9 cellular contexts compared by ENCODE assay signal in genomic region chr9:86721843-86722705, GRCh38.
DNase-seq lines count a peak whose midpoint lies in the region; ATAC-seq and TF ChIP-seq lines count a peak whose summit lies in the region.
"Had no signal": no experiment of that assay in that cellular context is flagged by ENCODE, and none has a peak within 500 bp of the region (broad histone marks: within the 10 kb centered on the region; RNA-seq: fewer than 3 reads in every experiment).

No MANE protein-coding gene starts in this region.

- H3K4me3 ChIP-seq in HFF-Myc (replicated peaks; ENCODE audit: low read depth, low read length): no peak overlapping the region
- no peak overlapping the region for H3K4me3 ChIP-seq in breast epithelium
- no peak overlapping the region for H3K4me3 ChIP-seq in testis
- no peak overlapping the region for H3K4me3 ChIP-seq in HAP-1

- WGBS in testis, 2 donors: 23 to 30% methylated on average over 5 of the region's 5 CpGs

- DNase-seq in HFF-Myc (ENCODE audit: extremely low read depth, low read depth) (peak; percentile 89), breast epithelium (ENCODE audit: low spot score in 2 of 2) (peak in 1 of 2 donors; percentile 64), kidney glomerular epithelial cell (lab: John Stamatoyannopoulos, UW) (peak; percentile 71), testis (peak; percentile 60), HAP-1 (ENCODE audit: low spot score in 2 of 2) (no peak), globus pallidus (ENCODE audit: low spot score) (no peak), NOMO-1 (lab: John Stamatoyannopoulos, UW; ENCODE audit: unreplicated experiment in 2 of 2) (no peak)
- DNase-seq: activated effector memory CD4-positive, alpha-beta T cell treated with Interleukin-2 at 50 U/mL for 16 hours had no signal

- H3K4me1 ChIP-seq in breast epithelium (peaks cover 0 to 2% of the 10 kb centered on the region in 2 donors), testis (peaks cover 4% of the 10 kb centered on the region), HAP-1 (no peaks in the 10 kb centered on the region)

- no peak for ATAC-seq in HG02938 (IDR thresholded peaks at IDR 0.05; ENCODE audit: unreplicated experiment)

- H3K36me3 ChIP-seq in breast epithelium: no peaks in the 10 kb centered on the region
- H3K36me3 ChIP-seq in testis (ENCODE audit: low read depth, missing control alignments): no peaks in the 10 kb centered on the region
- H3K36me3 ChIP-seq in HAP-1 (replicated peaks): no peaks in the 10 kb centered on the region

- H3K9me3 ChIP-seq in breast epithelium (no peaks in the 10 kb centered on the region), testis (no peaks in the 10 kb centered on the region), HAP-1 (no peaks in the 10 kb centered on the region)

- in situ Hi-C loops in HAP-1 (cut with MboI; ENCODE audit: low sequenced_read_pairs): no loop called here

- TF ChIP-seq POLR2A in breast epithelium (IDR thresholded peaks at IDR 0.05): no peak
- no peak for TF ChIP-seq POLR2A in testis (IDR thresholded peaks at IDR 0.05)

- TF ChIP-seq CTCF in HFF-Myc (IDR thresholded peaks at IDR 0.05; ENCODE audit: low read depth, low read length, missing control alignments): no peak
- TF ChIP-seq CTCF in breast epithelium (IDR thresholded peaks at IDR 0.05): no peak
- TF ChIP-seq CTCF in testis (IDR thresholded peaks at IDR 0.05): no peak

- H3K27me3 ChIP-seq in breast epithelium: no peaks in the 10 kb centered on the region
- no peaks in the 10 kb centered on the region for H3K27me3 ChIP-seq in testis
- H3K27me3 ChIP-seq in HAP-1 (ENCODE audit: low read depth): no peaks in the 10 kb centered on the region

- intact Hi-C loops in breast epithelium (cut with DNase I; ENCODE audit: low total_unique reads): no loop called here
- intact Hi-C loops in testis (cut with DNase I; ENCODE audit: low total_unique reads): no loop called here

- peak overlapping the region; percentile 85 to 95 for H3K27ac ChIP-seq in breast epithelium
- H3K27ac ChIP-seq in testis: peak overlapping the region in 1 of 2 donors; percentile 60

Comparison
In these comparisons a context has a peak if more than half of its experiments do, and no peak if none do; other contexts are left out.
1. DNase-seq: peak in HFF-Myc (single experiment), kidney glomerular epithelial cell (single experiment) and testis (single experiment); none in HAP-1 (0 of 2), globus pallidus (single experiment) and NOMO-1 (0 of 2).